ENCODE assay signal across 11 cellular contexts in genomic region chr7:108557617-108558016, GRCh38.
"Had no signal": no experiment of that assay in that cellular context is flagged by ENCODE, and none has a peak within 500 bp of the region (broad histone marks: within the 10 kb centered on the region; RNA-seq: fewer than 3 reads in every experiment).

No MANE protein-coding gene starts in this region.

- H3K9ac ChIP-seq: GM23248 had no signal

- H3K27ac Mint-ChIP-seq: GM23338, H9, HFFc6 had no signal

- DNase-seq: GM23248, GOT3, H7, H9, HCEC 1CT, HFFc6 had no signal

- FAIRE-seq: H1, H54 had no signal

- H3K4me1 ChIP-seq: HAP-1 had no signal

- H3K4me2 ChIP-seq: GM23338 had no signal

- H3K36me3 ChIP-seq: HAP-1 had no signal

- H3K4me1 Mint-ChIP-seq: GM23338, H9 had no signal

- H3K4me3 Mint-ChIP-seq: GM23338, H9, HFFc6 had no signal

- H3K4me3 ChIP-seq: GM23248, GM23338, HAP-1 had no signal

- H2AFZ ChIP-seq: GM23248, GM23338 had no signal

- ATAC-seq: GM23338, HCT116 had no signal

- H3K27ac ChIP-seq: GM23248 had no signal
